ENCODE assay signal across 17 cellular contexts in genomic region chr5:103369125-103370120, GRCh38.
DNase-seq lines count a peak whose midpoint lies in the region; ATAC-seq and TF ChIP-seq lines count a peak whose summit lies in the region.
"Had no signal": no experiment of that assay in that cellular context is flagged by ENCODE, and none has a peak within 500 bp of the region (broad histone marks: within the 10 kb centered on the region; RNA-seq: fewer than 3 reads in every experiment).

No MANE protein-coding gene starts in this region.

- no peak overlapping the region for H3K4me3 ChIP-seq in HUES6 (ENCODE audit: low read depth, low read length)
- no peak overlapping the region for H3K4me3 ChIP-seq in mesendoderm (ENCODE audit: low read length)
- H3K4me3 ChIP-seq: GM12878, SJCRH30 had no signal

- no peak overlapping the region for H2BK15ac ChIP-seq in mesendoderm (replicated peaks; ENCODE audit: low read depth)

- H3K79me1 ChIP-seq in mesendoderm (ENCODE audit: low read length) = no peaks in the 10 kb centered on the region

- H3K23ac ChIP-seq in mesendoderm (ENCODE audit: low read length) = no peak overlapping the region

- TF ChIP-seq CTCF in WTC11 (IDR thresholded peaks at IDR 0.05) = no peak

- H3K4ac ChIP-seq in mesendoderm (ENCODE audit: low read depth, low read length) = no peak overlapping the region

- DNase-seq in DMS79 (lab: John Stamatoyannopoulos, UW) (peak; percentile 90), WTC11 (ENCODE audit: low spot score) (no peak), mesendoderm (peak; percentile 44), GM03348 (ENCODE audit: low spot score) (no peak), NCI-H2029 treated with DMSO at 0.1 percent for 48 hours (lab: John Stamatoyannopoulos, UW) (no peak)
- no peak for DNase-seq in activated naive CD4-positive, alpha-beta T cell treated with anti-CD3 and anti-CD28 coated beads, Interleukin-2, amount 10 ng/mL, durations not matched to agents 7 days and 5 days
- DNase-seq: HCEC 1CT, KG1, NCI-H1092 treated with DMSO at 0.1 percent for 48 hours, NCI-H345, NCI-H524, NCI-H774, SJCRH30 had no signal

- H3K9me3 ChIP-seq in HUES6 (ENCODE audit: control insufficient read depth, insufficient read depth, low read depth, low read length) = no peaks in the 10 kb centered on the region
- H3K9me3 ChIP-seq: SJCRH30 had no signal

- H3K27me3 ChIP-seq in HUES6 (ENCODE audit: control insufficient read depth, insufficient read depth, low read length) = no peaks in the 10 kb centered on the region
- no peaks in the 10 kb centered on the region for H3K27me3 ChIP-seq in mesendoderm (ENCODE audit: insufficient read depth, low read length, poor library complexity)
- H3K27me3 ChIP-seq: SJCRH30 had no signal

- no peak overlapping the region for H3K27ac Mint-ChIP-seq in WTC11
- no peak overlapping the region for H3K27ac Mint-ChIP-seq in activated naive CD4-positive, alpha-beta T cell treated with anti-CD3 and anti-CD28 coated beads, Interleukin-2, amount 10 ng/mL, durations not matched to agents 7 days and 5 days
- H3K27ac Mint-ChIP-seq: B cell had no signal

- no peak overlapping the region for H3K56ac ChIP-seq in mesendoderm (ENCODE audit: low read length)

- H2BK5ac ChIP-seq in mesendoderm (ENCODE audit: low read length) = no peak overlapping the region

- CTCF ChIA-PET in WTC11 (lab: Charles Lee) = no interaction called here
- CTCF ChIA-PET in activated naive CD4-positive, alpha-beta T cell treated with anti-CD3 and anti-CD28 coated beads, Interleukin-2, amount 10 ng/mL, durations not matched to agents 7 days and 5 days (lab: Charles Lee) = no interaction called here

- no peak overlapping the region for H3K4me2 ChIP-seq in mesendoderm (ENCODE audit: low read length)

- peaks cover 11% of the 10 kb centered on the region for H3K4me1 Mint-ChIP-seq in WTC11
- H3K4me1 Mint-ChIP-seq in activated naive CD4-positive, alpha-beta T cell treated with anti-CD3 and anti-CD28 coated beads, Interleukin-2, amount 10 ng/mL, durations not matched to agents 7 days and 5 days = no peaks in the 10 kb centered on the region
- H3K4me1 Mint-ChIP-seq: B cell had no signal

- no peaks in the 10 kb centered on the region for H3K79me2 ChIP-seq in mesendoderm (ENCODE audit: control insufficient read depth, insufficient read depth, low read length)

- H3K36me3 ChIP-seq in HUES6 (ENCODE audit: control insufficient read depth, insufficient read depth, low read length) (no peaks in the 10 kb centered on the region), mesendoderm (ENCODE audit: control insufficient read depth, insufficient read depth, low read length) (no peaks in the 10 kb centered on the region)
- H3K36me3 ChIP-seq: SJCRH30 had no signal

- no peak overlapping the region for H2BK120ac ChIP-seq in mesendoderm (ENCODE audit: low read depth, low read length)

- H2AK5ac ChIP-seq in mesendoderm (ENCODE audit: low read length) = no peak overlapping the region

- H3K4me1 ChIP-seq in HUES6 (ENCODE audit: control insufficient read depth, insufficient read depth, low read length) (peaks cover 7% of the 10 kb centered on the region; the same call in 1 of the 2 replicates), mesendoderm (ENCODE audit: control insufficient read depth, low read depth, low read length) (peaks cover 1% of the 10 kb centered on the region)

- H3K9me3 Mint-ChIP-seq in WTC11 = no peaks in the 10 kb centered on the region
- H3K9me3 Mint-ChIP-seq in activated naive CD4-positive, alpha-beta T cell treated with anti-CD3 and anti-CD28 coated beads, Interleukin-2, amount 10 ng/mL, durations not matched to agents 7 days and 5 days = no peaks in the 10 kb centered on the region

- ATAC-seq in WTC11 (peak; percentile 33; the same call in 1 of the 2 replicates), GM18909 (IDR thresholded peaks at IDR 0.05; ENCODE audit: poor library complexity, unreplicated experiment) (no peak)
- ATAC-seq: GM12878 had no signal

- H4K5ac ChIP-seq in mesendoderm (ENCODE audit: low read length) = no peak overlapping the region

- no peaks in the 10 kb centered on the region for H3K27me3 Mint-ChIP-seq in WTC11 (ENCODE audit: low read depth)
- H3K27me3 Mint-ChIP-seq in activated naive CD4-positive, alpha-beta T cell treated with anti-CD3 and anti-CD28 coated beads, Interleukin-2, amount 10 ng/mL, durations not matched to agents 7 days and 5 days = peaks cover 3% of the 10 kb centered on the region
- H3K27me3 Mint-ChIP-seq: B cell had no signal

- H3K9ac ChIP-seq in HUES6 (ENCODE audit: low read length) (no peak overlapping the region), mesendoderm (ENCODE audit: low read length) (no peak overlapping the region)

- H3K18ac ChIP-seq in mesendoderm (ENCODE audit: low read length) = no peak overlapping the region

- H3K4me3 Mint-ChIP-seq in WTC11 = no peak overlapping the region
- no peak overlapping the region for H3K4me3 Mint-ChIP-seq in activated naive CD4-positive, alpha-beta T cell treated with anti-CD3 and anti-CD28 coated beads, Interleukin-2, amount 10 ng/mL, durations not matched to agents 7 days and 5 days
- H3K4me3 Mint-ChIP-seq: B cell had no signal

- H4K8ac ChIP-seq in mesendoderm (ENCODE audit: low read depth, low read length) = no peak overlapping the region

- POLR2A ChIA-PET in WTC11 (lab: Charles Lee) = no interaction called here

- no peaks in the 10 kb centered on the region for H3K36me3 Mint-ChIP-seq in WTC11
- H3K36me3 Mint-ChIP-seq in activated naive CD4-positive, alpha-beta T cell treated with anti-CD3 and anti-CD28 coated beads, Interleukin-2, amount 10 ng/mL, durations not matched to agents 7 days and 5 days = no peaks in the 10 kb centered on the region

- WGBS in mesendoderm (ENCODE audit: extremely low coverage, insufficient coverage, low lambda C conversion rate) = no CpG with 5 or more reads among the region's 2 CpGs

- 0 out of 2 replicates have a peak overlapping the region, but pooled peaks have one; percentile 19 for H3K27ac ChIP-seq in HUES6 (ENCODE audit: low read depth, low read length)
- H3K27ac ChIP-seq in mesendoderm (ENCODE audit: low read depth, low read length) = no peak overlapping the region
- H3K27ac ChIP-seq: SJCRH30 had no signal

TF ChIP-seq in WTC11, 78 proteins besides CTCF, POLR2A, EP300 and RAD21 (continues in another document):
- TF ChIP-seq AFF4 (CRISPR knock-in tag; IDR thresholded peaks at IDR 0.05; ENCODE audit: borderline replicate concordance) (no peak), ZNF532 (CRISPR knock-in tag; IDR thresholded peaks at IDR 0.05; ENCODE audit: borderline replicate concordance) (no peak), ZNF121 (CRISPR knock-in tag; IDR thresholded peaks at IDR 0.05) (no peak), RELA (CRISPR knock-in tag; IDR thresholded peaks at IDR 0.05; ENCODE audit: borderline replicate concordance) (no peak)

Comparison
In these comparisons a context has a peak if more than half of its experiments do, and no peak if none do; other contexts are left out.
1. DNase-seq: peak in DMS79 (single experiment) and mesendoderm (single experiment); none in WTC11 (single experiment), activated naive CD4-positive, alpha-beta T cell treated with anti-CD3 and anti-CD28 coated beads, Interleukin-2, amount 10 ng/mL, durations not matched to agents 7 days and 5 days (single experiment), GM03348 (single experiment) and NCI-H2029 treated with DMSO at 0.1 percent for 48 hours (single experiment).